8 cellular contexts compared by ENCODE assay signal in genomic region chr6:26045046-26045938, GRCh38. TPM values are rescaled to one million over a fixed set of nuclear protein-coding genes. Genes with fewer than 3 reads are reported as not detected.
DNase-seq lines count a peak whose midpoint lies in the region; ATAC-seq, FAIRE-seq and TF ChIP-seq lines count a peak whose summit lies in the region.

No MANE protein-coding gene starts in this region.

- DNase-seq in BE2C (peak; percentile 85), RCC 7860 (ENCODE audit: low spot score) (peak; percentile 73), foreskin melanocyte (peak; percentile 97), ovary (peak; percentile 63 to 89 (median 79)), NCI-H524 treated with DMSO at 0.1 percent for 48 hours (lab: John Stamatoyannopoulos, UW) (no peak)
- DNase-seq in activated naive CD4-positive, alpha-beta T cell treated with Interleukin-2 at 50 U/mL for 16 hours, result peak; percentile 69

- TF ChIP-seq CTCF in BE2C (IDR thresholded peaks at IDR 0.05; ENCODE audit: low read depth, low read length) (peak; percentile 29), ovary (IDR thresholded peaks at IDR 0.05) (no peak)

- H3K27me3 ChIP-seq in BE2C (no peaks in the 10 kb centered on the region), ovary (no peaks in the 10 kb centered on the region)

- no peaks in the 10 kb centered on the region for H3K9me3 ChIP-seq in BE2C
- H3K9me3 ChIP-seq in ovary, result no peaks in the 10 kb centered on the region

- 1% methylated on average over 48 of the region's 48 CpGs for WGBS in ovary, 3 donors

- peak; percentile 83 for TF ChIP-seq POLR2A in ovary (IDR thresholded peaks at IDR 0.05)

- intact Hi-C loops in ovary (cut with DNase I), result no loop called here

- H3K4me1 ChIP-seq in BE2C, result 0 out of 2 replicates have a peak, but pooled peaks cover 2% of the 10 kb centered on the region
- H3K4me1 ChIP-seq in ovary (ENCODE audit: insufficient read depth), result peaks cover 8% of the 10 kb centered on the region

- ATAC-seq in GM19324 (IDR thresholded peaks at IDR 0.05; ENCODE audit: low FRiP score, unreplicated experiment), result peak; percentile 56
- peak; percentile 41 for ATAC-seq in HG03457 (IDR thresholded peaks at IDR 0.05; ENCODE audit: unreplicated experiment)

- H3K36me3 ChIP-seq in BE2C, result no peaks in the 10 kb centered on the region
- H3K36me3 ChIP-seq in ovary, result no peaks in the 10 kb centered on the region

- no peak for TF ChIP-seq EP300 in ovary (IDR thresholded peaks at IDR 0.05)

- peak overlapping the region in 1 of 2 donors; percentile 98 for H3K27ac ChIP-seq in ovary

- H3K4me3 ChIP-seq in BE2C (ENCODE audit: low read depth, low read length) (peak overlapping the region; percentile 70), ovary (peak overlapping the region; percentile 57)

- FAIRE-seq in RCC 7860 (lab: Jason Lieb, UNC), result no peak

RNA-seq across cellular contexts. Expression of gene HFE, which starts 41.9 kb away (rescaled TPM):
- polyA plus RNA-seq in BE2C (2012; ENCODE audit: insufficient read depth, insufficient read length, low read depth), result not detected
- 1 to 10 TPM; 3.6 to 9.0 (median 7.4) TPM for total RNA-seq in ovary
- polyA plus RNA-seq in ovary, result 10 to 100 TPM in 1 of 2 donors, 1 to 10 TPM in 1; 5.8 to 25.8 TPM
